In genomic region chr1:195150768-195151167, GRCh38 we compare ENCODE assay signal across 21 cellular contexts.
DNase-seq lines count a peak whose midpoint lies in the region; ATAC-seq, FAIRE-seq and TF ChIP-seq lines count a peak whose summit lies in the region.
"Had no signal": no experiment of that assay in that cellular context is flagged by ENCODE, and none has a peak within 500 bp of the region (broad histone marks: within the 10 kb centered on the region; RNA-seq: fewer than 3 reads in every experiment).

No MANE protein-coding gene starts in this region.

- no peak for TF ChIP-seq CTCF in WTC11 (IDR thresholded peaks at IDR 0.05)
- no peak for TF ChIP-seq CTCF in GM10248 (IDR thresholded peaks at IDR 0.05; ENCODE audit: control extremely low read depth, extremely low read depth, low read depth, missing control alignments)

- H3K4me3 Mint-ChIP-seq in WTC11, result no peak overlapping the region
- no peak overlapping the region for H3K4me3 Mint-ChIP-seq in activated CD4-positive, alpha-beta T cell treated with anti-CD3 and anti-CD28 coated beads, Interleukin-2, amount 10 ng/mL, durations not matched to agents 24 days and 14 days
- H3K4me3 Mint-ChIP-seq: B cell; CD4-positive, CD25-positive, alpha-beta regulatory T cell; CD8-positive, alpha-beta T cell had no signal

- no peak for DNase-seq in WTC11 (ENCODE audit: low spot score)
- DNase-seq in frontal cortex (ENCODE audit: low spot score in 2 of 2), result no peak
- DNase-seq in iPS-NIHi7 (ENCODE audit: extremely low spot score), result no peak
- no peak for DNase-seq in GM10248 (ENCODE audit: extremely low spot score)
- no peak for DNase-seq in activated CD4-positive, alpha-beta T cell treated with anti-CD3 and anti-CD28 coated beads, Interleukin-2, amount 10 ng/mL, durations not matched to agents 24 days and 14 days
- DNase-seq: Caco-2; CD4-positive, CD25-positive, alpha-beta regulatory T cell; CD8-positive, alpha-beta T cell; DMS153; DND-41; GDM1; GM23248; H7; HCEC 1CT had no signal

- no peaks in the 10 kb centered on the region for H3K4me1 Mint-ChIP-seq in WTC11
- H3K4me1 Mint-ChIP-seq in activated CD4-positive, alpha-beta T cell treated with anti-CD3 and anti-CD28 coated beads, Interleukin-2, amount 10 ng/mL, durations not matched to agents 24 days and 14 days, result no peaks in the 10 kb centered on the region
- H3K4me1 Mint-ChIP-seq: B cell; CD4-positive, CD25-positive, alpha-beta regulatory T cell had no signal

- H3K36me3 Mint-ChIP-seq in WTC11, result no peaks in the 10 kb centered on the region
- H3K36me3 Mint-ChIP-seq in activated CD4-positive, alpha-beta T cell treated with anti-CD3 and anti-CD28 coated beads, Interleukin-2, amount 10 ng/mL, durations not matched to agents 24 days and 14 days (ENCODE audit: low read depth), result no peaks in the 10 kb centered on the region
- H3K36me3 Mint-ChIP-seq: CD4-positive, CD25-positive, alpha-beta regulatory T cell; CD8-positive, alpha-beta T cell had no signal

- H3K9me3 Mint-ChIP-seq in WTC11, result no peaks in the 10 kb centered on the region
- no peaks in the 10 kb centered on the region for H3K9me3 Mint-ChIP-seq in activated CD4-positive, alpha-beta T cell treated with anti-CD3 and anti-CD28 coated beads, Interleukin-2, amount 10 ng/mL, durations not matched to agents 24 days and 14 days
- H3K9me3 Mint-ChIP-seq: CD8-positive, alpha-beta T cell had no signal

- no peaks in the 10 kb centered on the region for H3K27me3 Mint-ChIP-seq in WTC11 (ENCODE audit: low read depth)
- H3K27me3 Mint-ChIP-seq in activated CD4-positive, alpha-beta T cell treated with anti-CD3 and anti-CD28 coated beads, Interleukin-2, amount 10 ng/mL, durations not matched to agents 24 days and 14 days, result no peaks in the 10 kb centered on the region
- H3K27me3 Mint-ChIP-seq: B cell; CD4-positive, CD25-positive, alpha-beta regulatory T cell had no signal

- ATAC-seq in WTC11 (no peak), GM18907 (IDR thresholded peaks at IDR 0.05; ENCODE audit: unreplicated experiment) (no peak)
- ATAC-seq: CD8-positive, alpha-beta T cell had no signal

- no peak overlapping the region for H3K27ac Mint-ChIP-seq in WTC11
- no peak overlapping the region for H3K27ac Mint-ChIP-seq in activated CD4-positive, alpha-beta T cell treated with anti-CD3 and anti-CD28 coated beads, Interleukin-2, amount 10 ng/mL, durations not matched to agents 24 days and 14 days
- H3K27ac Mint-ChIP-seq: B cell; CD4-positive, CD25-positive, alpha-beta regulatory T cell; CD8-positive, alpha-beta T cell had no signal

- POLR2A ChIA-PET in WTC11 (lab: Charles Lee) (no interaction called here), GM10248 (lab: Yijun Ruan, JAX) (no interaction called here)

- intact Hi-C loops in activated CD4-positive, alpha-beta T cell treated with anti-CD3 and anti-CD28 coated beads, Interleukin-2, amount 10 ng/mL, durations not matched to agents 24 days and 14 days (cut with micrococcal nuclease), result no loop called here

- FAIRE-seq in A204.1 (lab: Jason Lieb, UNC) (peak; percentile 95), G401.6 (lab: Jason Lieb, UNC) (peak; percentile 30), frontal cortex (lab: Jason Lieb, UNC) (peak; percentile 97)
- FAIRE-seq: GM12891, GM18507, H1 had no signal

- CTCF ChIA-PET in WTC11 (lab: Charles Lee) (no interaction called here), GM10248 (lab: Yijun Ruan, JAX) (interaction anchor here (1.3 to 1.7 kb wide), 3 partner anchors 9 to 27 kb away, joined by 3 to 7 read pairs (median 4); no protein-coding TSS in a partner anchor)

TF ChIP-seq in WTC11, 78 proteins besides CTCF, POLR2A, EP300 and RAD21:
- TF ChIP-seq HMGA2 (CRISPR knock-in tag; IDR thresholded peaks at IDR 0.05) (peak; percentile 97), KAT7 (CRISPR knock-in tag; IDR thresholded peaks at IDR 0.05; ENCODE audit: borderline replicate concordance) (no peak)
